16 cellular contexts compared by ENCODE assay signal in the genomic region with DNA sequence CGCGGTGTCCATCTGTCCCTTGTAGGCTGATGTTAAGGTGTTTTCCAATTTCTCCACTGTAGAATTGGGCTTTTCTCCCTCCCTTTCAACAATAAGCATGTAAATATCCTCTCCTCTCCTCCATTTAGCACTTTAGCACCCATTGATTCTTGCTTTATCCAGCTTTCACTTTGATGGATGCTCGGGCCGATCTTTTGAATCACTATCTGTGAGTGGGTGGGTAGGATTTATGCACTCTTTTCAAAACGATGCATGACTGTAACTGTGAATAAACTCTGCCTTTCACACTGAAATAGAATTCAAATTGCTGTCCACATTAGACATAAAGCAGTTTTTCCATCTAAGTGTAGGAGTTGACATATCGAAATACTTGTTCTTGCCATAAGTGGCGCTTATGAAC. TPM values are rescaled to one million over a fixed set of nuclear protein-coding genes. Genes with fewer than 3 reads are reported as not detected.
DNase-seq lines count a peak whose midpoint lies in the region; ATAC-seq and TF ChIP-seq lines count a peak whose summit lies in the region.
"Had no signal": no experiment of that assay in that cellular context is flagged by ENCODE, and none has a peak within 500 bp of the region (broad histone marks: within the 10 kb centered on the region; RNA-seq: fewer than 3 reads in every experiment).

No MANE protein-coding gene starts in this region.

- DNase-seq in amniotic epithelial cell (ENCODE audit: low read depth) (peak; percentile 62), fibroblast of the aortic adventitia (ENCODE audit: low read depth) (no peak), RWPE1 (ENCODE audit: low spot score) (no peak), SIG-M5 treated with dmso at 0.1 percent for 504 hours (lab: John Stamatoyannopoulos, UW; ENCODE audit: unreplicated experiment) (no peak)
- DNase-seq: C1 segment of cervical spinal cord; Calu3; CD4-positive, alpha-beta memory T cell; COR-L47; DMS153; DND-41; GOT3; HCEC 1CT had no signal

- ATAC-seq in HG02623 (IDR thresholded peaks at IDR 0.05; ENCODE audit: unreplicated experiment), result no peak
- no peak for ATAC-seq in HG03457 (IDR thresholded peaks at IDR 0.05; ENCODE audit: unreplicated experiment)

- H3K36me3 ChIP-seq in rectal smooth muscle tissue (ENCODE audit: control insufficient read depth, insufficient read depth, low read length), result no peaks in the 10 kb centered on the region

- H3K36me3 Mint-ChIP-seq in nephron (ENCODE audit: low read depth), result peaks cover 48% of the 10 kb centered on the region
- H3K36me3 Mint-ChIP-seq: CD4-positive, alpha-beta memory T cell had no signal

- H3K4me1 ChIP-seq in rectal smooth muscle tissue (ENCODE audit: control insufficient read depth, insufficient read depth, low read length), result no peaks in the 10 kb centered on the region

- POLR2A ChIA-PET in RWPE1 (lab: Yijun Ruan, JAX; ENCODE audit: low non-redundant PET), result no interaction called here

- CTCF ChIA-PET in RWPE1 (lab: Yijun Ruan, JAX), result interaction anchor here (0.8 kb wide), 1 partner anchor 324 kb away, joined by 3 read pairs; no protein-coding TSS in a partner anchor

- H3K9me3 Mint-ChIP-seq in nephron, result no peaks in the 10 kb centered on the region
- H3K9me3 Mint-ChIP-seq: CD4-positive, alpha-beta memory T cell had no signal

- TF ChIP-seq CTCF in fibroblast of the aortic adventitia (IDR thresholded peaks at IDR 0.05; ENCODE audit: insufficient read depth, low read length) (no peak), nephron (IDR thresholded peaks at IDR 0.05; ENCODE audit: unreplicated experiment in 3 of 3) (no peak), RWPE1 (conservative IDR thresholded peaks at IDR 0.05; ENCODE audit: low read depth) (no peak)

- H3K4me1 Mint-ChIP-seq in nephron, result peaks cover 29% of the 10 kb centered on the region

- no peaks in the 10 kb centered on the region for H3K27me3 Mint-ChIP-seq in nephron (ENCODE audit: low read depth)

- no peak overlapping the region for H3K9ac ChIP-seq in rectal smooth muscle tissue (ENCODE audit: low read length)

- no peaks in the 10 kb centered on the region for H3K27me3 ChIP-seq in rectal smooth muscle tissue (ENCODE audit: control insufficient read depth, insufficient read depth, low read length)

- peak overlapping the region; percentile 14 for H3K4me3 ChIP-seq in fibroblast of the aortic adventitia (ENCODE audit: low read depth, low read length)
- H3K4me3 ChIP-seq in rectal smooth muscle tissue (ENCODE audit: low read length), result no peak overlapping the region

- no peak overlapping the region for H3K4me3 Mint-ChIP-seq in nephron
- H3K4me3 Mint-ChIP-seq: CD4-positive, alpha-beta memory T cell had no signal

- H3K27ac Mint-ChIP-seq in nephron, result peak overlapping the region; percentile 24 to 49 (median 46)
- H3K27ac Mint-ChIP-seq: CD4-positive, alpha-beta memory T cell had no signal

- H3K27ac ChIP-seq in rectal smooth muscle tissue (ENCODE audit: low read depth, low read length) (peak overlapping the region; percentile 24), RWPE1 (no peak overlapping the region)

RNA-seq across cellular contexts. Expression of a gene that starts 52.5 kb away (rescaled TPM):
- 1.4 and 14.0 TPM in 2 replicates for total RNA-seq in fibroblast of the aortic adventitia (ENCODE audit: low replicate concordance)
